Comparison of ENCODE assay signal across 23 cellular contexts in genomic region chr12:88931598-88931997, GRCh38.
DNase-seq lines count a peak whose midpoint lies in the region; ATAC-seq and TF ChIP-seq lines count a peak whose summit lies in the region.
"Had no signal": no experiment of that assay in that cellular context is flagged by ENCODE, and none has a peak within 500 bp of the region (broad histone marks: within the 10 kb centered on the region; RNA-seq: fewer than 3 reads in every experiment).

No MANE protein-coding gene starts in this region.

- H3K9me3 ChIP-seq in BLaER1 (no peaks in the 10 kb centered on the region), hepatocyte (ENCODE audit: low read depth) (no peaks in the 10 kb centered on the region)
- H3K9me3 ChIP-seq: ovary had no signal

- no peaks in the 10 kb centered on the region for H3K79me2 ChIP-seq in hepatocyte

- no peak overlapping the region for H3K27ac ChIP-seq in BLaER1
- H3K27ac ChIP-seq in hepatocyte: peak overlapping the region; percentile 0
- H3K27ac ChIP-seq: ovary had no signal

- H3K4me3 ChIP-seq in BLaER1 (no peak overlapping the region), hepatocyte (no peak overlapping the region)
- H3K4me3 ChIP-seq in Jurkat, Clone E6-1 (ENCODE audit: low read length): no peak overlapping the region
- H3K4me3 ChIP-seq: ovary had no signal

- no peaks in the 10 kb centered on the region for H3K9me2 ChIP-seq in hepatocyte (replicated peaks; ENCODE audit: insufficient read depth)

- WGBS in hepatocyte (ENCODE audit: low lambda C conversion rate, missing lambda C conversion rate): 14% methylated on average over 3 of the region's 3 CpGs

- TF ChIP-seq CTCF in hepatocyte (IDR thresholded peaks at IDR 0.05; ENCODE audit: poor library complexity): no peak

- peak; percentile 77 for ATAC-seq in GM18907 (IDR thresholded peaks at IDR 0.05; ENCODE audit: unreplicated experiment)
- no peak for ATAC-seq in GM19324 (IDR thresholded peaks at IDR 0.05; ENCODE audit: low FRiP score, unreplicated experiment)
- no peak for ATAC-seq in HG03469 (IDR thresholded peaks at IDR 0.05; ENCODE audit: unreplicated experiment)
- ATAC-seq: stimulated activated naive B cell treated with anti-CD40 and anti-IgM and Interleukin-4, amounts not matched to agents 10 μg/mL and 1 μg/mL and 100 μg/mL, for 72 hours had no signal

- H3K36me3 ChIP-seq in BLaER1 (no peaks in the 10 kb centered on the region), hepatocyte (replicated peaks; ENCODE audit: insufficient read depth, low read depth) (no peaks in the 10 kb centered on the region)
- H3K36me3 ChIP-seq: ovary had no signal

- peak; percentile 59 for DNase-seq in Jurkat, Clone E6-1 (ENCODE audit: low read depth, low spot score)
- DNase-seq in hepatocyte (ENCODE audit: low spot score) (no peak), DMS79 (lab: John Stamatoyannopoulos, UW) (no peak), 8988T (no peak)
- DNase-seq: activated B cell treated with CpG ODN at 0.5 μM for 24 hours; activated CD4-positive, alpha-beta memory T cell treated with anti-CD3 and anti-CD28 coated beads for 36 hours; activated naive CD4-positive, alpha-beta T cell treated with Interleukin-2 at 50 U/mL for 16 hours; activated T-cell treated with anti-CD3 and anti-CD28 coated beads, Interleukin-2, amount 50 U/mL, for 1 hour; aorta; CD4-positive, alpha-beta memory T cell; effector CD8-positive, alpha-beta T cell; H9; NCI-H1105; NCI-H69; OCI-M1; ovary; SIG-M5; stimulated activated naive B cell treated with anti-CD40 and anti-IgM and Interleukin-4, amounts not matched to agents 10 μg/mL and 1 μg/mL and 100 μg/mL, for 72 hours; T-helper 2 cell had no signal

- no peaks in the 10 kb centered on the region for H4K20me1 ChIP-seq in BLaER1
- H4K20me1 ChIP-seq in hepatocyte (ENCODE audit: insufficient read depth, poor library complexity, severe bottlenecking): no peaks in the 10 kb centered on the region

- peak overlapping the region; percentile 33; the same call in 1 of the 2 replicates for H3K4me2 ChIP-seq in BLaER1
- peak overlapping the region; percentile 21 for H3K4me2 ChIP-seq in hepatocyte

- H3K4me1 ChIP-seq in BLaER1 (peaks cover 11% of the 10 kb centered on the region), hepatocyte (ENCODE audit: insufficient read depth) (peaks cover 17% of the 10 kb centered on the region)

- H3K27me3 ChIP-seq in BLaER1 (no peaks in the 10 kb centered on the region), hepatocyte (no peaks in the 10 kb centered on the region)
- H3K27me3 ChIP-seq: ovary had no signal

- H3K9ac ChIP-seq in BLaER1: no peak overlapping the region

- no peak overlapping the region for H2AFZ ChIP-seq in hepatocyte
